Comparison of ENCODE assay signal across 26 cellular contexts in genomic region chr6:150180517-150180916, GRCh38. TPM values are rescaled to one million over a fixed set of nuclear protein-coding genes. Genes with fewer than 3 reads are reported as not detected.
"Had no signal": no experiment of that assay in that cellular context is flagged by ENCODE, and none has a peak within 500 bp of the region (broad histone marks: within the 10 kb centered on the region; RNA-seq: fewer than 3 reads in every experiment).

No MANE protein-coding gene starts in this region.

- H3K9me3 Mint-ChIP-seq: dendritic cell treated with granulocyte-macrophage colony-stimulating factor and Interleukin-4, amounts not matched to agents 40 ng/mL and 50 ng/mL, for 4 days; effector memory CD8-positive, alpha-beta T cell; memory B cell; mesothelial cell of epicardium; natural killer cell had no signal

- H3K4me3 Mint-ChIP-seq: dendritic cell treated with granulocyte-macrophage colony-stimulating factor and Interleukin-4, amounts not matched to agents 40 ng/mL and 50 ng/mL, for 4 days; effector memory CD8-positive, alpha-beta T cell; memory B cell; mesothelial cell of epicardium; natural killer cell had no signal

- H3K27me3 ChIP-seq: esophagus squamous epithelium, gastroesophageal sphincter, pancreas, stomach had no signal

- DNase-seq: cerebellar nuclear complex; effector memory CD8-positive, alpha-beta T cell; esophagus squamous epithelium; foreskin fibroblast; hippocampal formation; lower lobe of right lung; natural killer cell; occipital lobe; pancreas; stimulated activated CD4-positive, alpha-beta T cell treated with anti-CD3 and anti-CD28 coated beads, Interleukin-2, amount 100 ng/mL, for 24 hours; stimulated activated CD4-positive, alpha-beta T cell treated with anti-CD3 and anti-CD28 coated beads, Interleukin-4, amount 100 ng/mL, for 4 hours; stimulated activated naive CD4-positive, alpha-beta T cell; stomach; substantia nigra; trophoblast cell had no signal

- H3K9me3 ChIP-seq: esophagus squamous epithelium, gastroesophageal sphincter, lower lobe of right lung, pancreas, stomach, thoracic aorta had no signal

- ATAC-seq: effector memory CD8-positive, alpha-beta T cell; gastroesophageal sphincter; left lobe of liver; lower lobe of right lung; natural killer cell; pancreas; sciatic nerve had no signal

- H3K36me3 Mint-ChIP-seq: memory B cell, mesothelial cell of epicardium, natural killer cell had no signal

- H3K27ac Mint-ChIP-seq: dendritic cell treated with granulocyte-macrophage colony-stimulating factor and Interleukin-4, amounts not matched to agents 40 ng/mL and 50 ng/mL, for 4 days; memory B cell; mesothelial cell of epicardium; progenitor cell of endocrine pancreas had no signal

- H3K36me3 ChIP-seq: esophagus squamous epithelium, gastroesophageal sphincter, lower lobe of right lung, pancreas, stomach, thoracic aorta had no signal

- H3K4me3 ChIP-seq: esophagus squamous epithelium, gastroesophageal sphincter, lower lobe of right lung, pancreas, skin epidermis, stomach, thoracic aorta had no signal

- H3K27ac ChIP-seq: epithelial cell of prostate, esophagus squamous epithelium, gastroesophageal sphincter, lower lobe of right lung, pancreas, skin epidermis, stomach, thoracic aorta had no signal

- H3K4me1 ChIP-seq: gastroesophageal sphincter, pancreas had no signal

- H3K27me3 Mint-ChIP-seq: memory B cell had no signal

RNA-seq across cellular contexts. Expression of gene PPP1R14C, which starts 37.7 kb away (rescaled TPM):
- total RNA-seq: myocyte, natural killer cell had no signal
